11 cellular contexts compared by ENCODE assay signal in the genomic region with DNA sequence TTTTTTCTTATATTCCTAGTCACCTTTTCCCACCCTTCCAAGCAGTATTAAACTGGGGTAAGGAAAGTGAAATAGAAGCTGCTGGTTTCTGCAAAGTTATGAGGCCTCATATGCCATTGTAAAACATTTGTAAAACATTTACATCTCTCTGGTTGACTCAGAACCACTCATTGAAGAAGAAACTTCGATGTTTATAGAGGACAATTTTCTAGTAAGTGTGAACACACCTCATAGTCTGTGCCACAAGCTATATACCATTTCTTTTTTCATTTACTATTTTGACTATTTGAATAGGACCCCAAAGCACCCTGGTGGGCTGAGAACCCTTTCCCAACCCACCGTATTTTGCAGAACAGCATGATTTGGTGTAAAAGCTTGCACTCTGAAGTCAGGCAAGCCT. TPM values are rescaled to one million over a fixed set of nuclear protein-coding genes. Genes with fewer than 3 reads are reported as not detected.
A peak's percentile ranks its signal among the peaks of the same experiment; 100 is the strongest.
DNase-seq lines count a peak whose midpoint lies in the region; ATAC-seq lines count a peak whose summit lies in the region.
"Had no signal": no experiment of that assay in that cellular context is flagged by ENCODE, and none has a peak within 500 bp of the region (broad histone marks: within the 10 kb centered on the region; RNA-seq: fewer than 3 reads in every experiment).

No MANE protein-coding gene starts in this region.

- H3K27me3 ChIP-seq in HAP-1 (ENCODE audit: low read depth): no peaks in the 10 kb centered on the region
- H3K27me3 ChIP-seq: tibial nerve had no signal

- in situ Hi-C loops in HAP-1 (cut with MboI; ENCODE audit: low sequenced_read_pairs): no loop called here

- H3K9me3 ChIP-seq in mesodermal cell (ENCODE audit: control insufficient read depth, low read length) (peaks cover 11% of the 10 kb centered on the region), HAP-1 (no peaks in the 10 kb centered on the region)
- H3K9me3 ChIP-seq: tibial nerve had no signal

- DNase-seq in HAP-1 (ENCODE audit: low spot score in 2 of 2) (no peak), substantia nigra (lab: John Stamatoyannopoulos, UW) (no peak), activated gamma-delta T cell treated with Interleukin-2 at 50 U/mL for 16 hours (no peak)
- DNase-seq in activated CD8-positive, alpha-beta memory T cell treated with anti-CD3 and anti-CD28 coated beads, Interleukin-2, amount 50 U/mL, for 4 hours: no peak
- DNase-seq: NCI-H2081 treated with DMSO at 0.1 percent for 48 hours, retina had no signal

- peak overlapping the region; percentile 68 for H3K27ac ChIP-seq in mesodermal cell (ENCODE audit: low read depth, low read length, severe bottlenecking)
- H3K27ac ChIP-seq in substantia nigra (ENCODE audit: low read depth, low read length, poor library complexity, severe bottlenecking): no peak overlapping the region

- H3K4me3 ChIP-seq in mesodermal cell (ENCODE audit: extremely low read depth, insufficient read depth, low read length, poor library complexity, severe bottlenecking) (no peak overlapping the region), HAP-1 (no peak overlapping the region)
- H3K4me3 ChIP-seq: tibial nerve had no signal

- H3K4me1 ChIP-seq in mesodermal cell (ENCODE audit: control insufficient read depth, insufficient read depth, low read length, poor library complexity, severe bottlenecking) (peaks cover 27% of the 10 kb centered on the region), HAP-1 (no peaks in the 10 kb centered on the region)
- H3K4me1 ChIP-seq: tibial nerve had no signal

- WGBS in mesodermal cell (ENCODE audit: insufficient coverage in 2 of 2), 2 experiments: 33 to 83% methylated on average over 1 of the region's 2 CpGs

- ATAC-seq in GM18520 (IDR thresholded peaks at IDR 0.05; ENCODE audit: unreplicated experiment) (peak; percentile 96), GM21576 (IDR thresholded peaks at IDR 0.05; ENCODE audit: unreplicated experiment) (peak; percentile 57), HG03378 (IDR thresholded peaks at IDR 0.05; ENCODE audit: unreplicated experiment) (peak; percentile 76)

- no peaks in the 10 kb centered on the region for H3K36me3 ChIP-seq in mesodermal cell (ENCODE audit: control insufficient read depth, insufficient read depth, low read length)
- no peaks in the 10 kb centered on the region for H3K36me3 ChIP-seq in HAP-1 (replicated peaks)
- H3K36me3 ChIP-seq: tibial nerve had no signal

RNA-seq across cellular contexts. Expression of a gene that starts 12.9 kb away (rescaled TPM):
- 2,053 TPM for polyA plus RNA-seq in mesodermal cell (2013, experiment 1 of 2)
- 2,142 TPM for polyA plus RNA-seq in mesodermal cell (2013, experiment 2 of 2)
